In genomic region chr4:173436866-173437265, GRCh38 we compare ENCODE assay signal across 1 cellular context.
TF ChIP-seq lines count a peak whose summit lies in the region.

No MANE protein-coding gene starts in this region.

TF ChIP-seq in GM23338, 12 proteins besides CTCF, POLR2A, EP300 and RAD21 (continued from another document):
- TF ChIP-seq ZNF462 (CRISPR knock-in tag; IDR thresholded peaks at IDR 0.05) (no peak), POLR2AphosphoS5 (IDR thresholded peaks at IDR 0.05; ENCODE audit: low read depth) (no peak), JUNB (IDR thresholded peaks at IDR 0.05; ENCODE audit: unreplicated experiment) (no peak), EZH2 (IDR thresholded peaks at IDR 0.05; ENCODE audit: low read depth, unreplicated experiment) (no peak), ZNF114 (CRISPR knock-in tag; IDR thresholded peaks at IDR 0.05) (no peak)
